25 cellular contexts compared by ENCODE assay signal in the genomic region with DNA sequence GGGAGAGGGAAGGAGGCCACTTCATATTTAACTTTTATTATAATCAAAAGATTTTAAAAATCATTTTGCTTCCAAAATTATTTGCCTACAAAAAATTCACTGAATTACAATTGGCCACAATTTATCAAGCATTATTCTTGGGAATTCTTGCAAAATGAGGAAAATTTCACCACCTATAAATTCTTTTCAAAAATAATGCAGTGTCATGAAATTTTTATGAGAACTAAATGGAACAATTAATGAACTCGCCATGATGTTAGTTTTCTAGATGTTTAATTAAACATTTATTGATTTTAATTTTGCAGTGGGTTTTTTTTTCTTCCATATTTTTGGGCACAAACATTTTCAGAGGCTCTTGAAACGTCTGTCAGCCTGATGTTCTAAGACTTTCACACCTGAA. TPM values are rescaled to one million over a fixed set of nuclear protein-coding genes. Genes with fewer than 3 reads are reported as not detected.
DNase-seq lines count a peak whose midpoint lies in the region; ATAC-seq, FAIRE-seq and TF ChIP-seq lines count a peak whose summit lies in the region.
"Had no signal": no experiment of that assay in that cellular context is flagged by ENCODE, and none has a peak within 500 bp of the region (broad histone marks: within the 10 kb centered on the region; RNA-seq: fewer than 3 reads in every experiment).

No MANE protein-coding gene starts in this region.

- peaks cover 67% of the 10 kb centered on the region for H3K4me1 Mint-ChIP-seq in activated naive CD8-positive, alpha-beta T cell (ENCODE audit: low read depth)
- H3K4me1 Mint-ChIP-seq in activated naive CD8-positive, alpha-beta T cell treated with anti-CD3 and anti-CD28 coated beads, Interleukin-2, amount 50 U/mL, for 24 hours: peaks cover 60% of the 10 kb centered on the region
- H3K4me1 Mint-ChIP-seq in CD8-positive, alpha-beta T cell (ENCODE audit: low read depth): peaks cover 73% of the 10 kb centered on the region
- H3K4me1 Mint-ChIP-seq in natural killer cell treated with Interleukin-12 subunit alpha and Interleukin-12 subunit beta and Interleukin-15 and Interleukin-18, amount 100 ng/mL, for 72 hours (ENCODE audit: low read depth in 2 of 2): peaks cover 51 to 54% of the 10 kb centered on the region in 2 donors
- peaks cover 6% of the 10 kb centered on the region for H3K4me1 Mint-ChIP-seq in osteocyte (ENCODE audit: unreplicated experiment)

- H3K9me3 Mint-ChIP-seq in activated naive CD8-positive, alpha-beta T cell (ENCODE audit: low read depth): peaks cover 8% of the 10 kb centered on the region
- peaks cover 14% of the 10 kb centered on the region for H3K9me3 Mint-ChIP-seq in activated naive CD8-positive, alpha-beta T cell treated with anti-CD3 and anti-CD28 coated beads, Interleukin-2, amount 50 U/mL, for 24 hours
- H3K9me3 Mint-ChIP-seq in CD8-positive, alpha-beta T cell: peaks cover 9% of the 10 kb centered on the region
- H3K9me3 Mint-ChIP-seq in natural killer cell treated with Interleukin-12 subunit alpha and Interleukin-12 subunit beta and Interleukin-15 and Interleukin-18, amount 100 ng/mL, for 72 hours: no peaks in the 10 kb centered on the region
- H3K9me3 Mint-ChIP-seq in osteocyte (ENCODE audit: unreplicated experiment): no peaks in the 10 kb centered on the region

- CTCF ChIA-PET in CD8-positive, alpha-beta T cell (lab: Charles Lee): interaction anchor here (2.1 kb wide), 1 partner anchor 30 kb away, joined by 9 read pairs; no protein-coding TSS in a partner anchor
- CTCF ChIA-PET in K562 (lab: Yijun Ruan, JAX; ENCODE audit: low intra/inter-chr PET ratio): no interaction called here

- H3K27me3 Mint-ChIP-seq in activated naive CD8-positive, alpha-beta T cell: no peaks in the 10 kb centered on the region
- H3K27me3 Mint-ChIP-seq in activated naive CD8-positive, alpha-beta T cell treated with anti-CD3 and anti-CD28 coated beads, Interleukin-2, amount 50 U/mL, for 24 hours: no peaks in the 10 kb centered on the region
- no peaks in the 10 kb centered on the region for H3K27me3 Mint-ChIP-seq in CD8-positive, alpha-beta T cell (ENCODE audit: low read depth)
- H3K27me3 Mint-ChIP-seq in natural killer cell treated with Interleukin-12 subunit alpha and Interleukin-12 subunit beta and Interleukin-15 and Interleukin-18, amount 100 ng/mL, for 72 hours: no peaks in the 10 kb centered on the region
- peaks cover 4% of the 10 kb centered on the region for H3K27me3 Mint-ChIP-seq in osteocyte (ENCODE audit: unreplicated experiment)
- H3K27me3 Mint-ChIP-seq: B cell had no signal

- H3K4me2 ChIP-seq in K562 (ENCODE audit: insufficient read depth, low read length): no peak overlapping the region

- H3K9me1 ChIP-seq in K562 (ENCODE audit: control insufficient read depth, insufficient read depth, low read length): no peaks in the 10 kb centered on the region

- no peak for TF ChIP-seq RAD21 in K562 (CRISPR knock-in tag; conservative IDR thresholded peaks at IDR 0.05 in 1 of 2, IDR thresholded peaks at IDR 0.05 in 1 of 2)

- H3K9ac ChIP-seq in K562 (ENCODE audit: insufficient read depth in 1 of 2, low read depth in 2 of 2, low read length in 2 of 2): no peak overlapping the region

- peaks cover 68% of the 10 kb centered on the region for H3K4me1 ChIP-seq in CD8-positive, alpha-beta T cell (ENCODE audit: insufficient read depth, low read length)
- H3K4me1 ChIP-seq in K562 (replicated peaks in 1 of 2; ENCODE audit: control insufficient read depth in 2 of 2, insufficient read depth in 2 of 2, low read length in 2 of 2): peaks cover 0 to 7% of the 10 kb centered on the region in 2 experiments; a peak in 1 of 5 replicates
- H3K4me1 ChIP-seq: Caco-2 had no signal

- no peaks in the 10 kb centered on the region for H3K36me3 ChIP-seq in CD8-positive, alpha-beta T cell (ENCODE audit: insufficient read depth, low read length)
- H3K36me3 ChIP-seq in K562 (ENCODE audit: control insufficient read depth, insufficient read depth, low read length): no peaks in the 10 kb centered on the region

- H3K79me2 ChIP-seq in K562 (ENCODE audit: control insufficient read depth, insufficient read depth, low read length): no peaks in the 10 kb centered on the region

- no peak overlapping the region for H3K4me3 ChIP-seq in CD8-positive, alpha-beta T cell (ENCODE audit: low read depth, low read length)
- H3K4me3 ChIP-seq in K562: no peak overlapping the region

- H3K27me3 ChIP-seq in CD8-positive, alpha-beta T cell (ENCODE audit: insufficient read depth, low read length): no peaks in the 10 kb centered on the region
- peaks cover 20 to 37% of the 10 kb centered on the region in 2 experiments; a peak in 4 of 5 replicates for H3K27me3 ChIP-seq in K562 (ENCODE audit: control insufficient read depth in 2 of 2, insufficient read depth in 2 of 2, low read length in 2 of 2)

- H3K27ac Mint-ChIP-seq in activated naive CD8-positive, alpha-beta T cell: peak overlapping the region; percentile 50
- no peak overlapping the region for H3K27ac Mint-ChIP-seq in activated naive CD8-positive, alpha-beta T cell treated with anti-CD3 and anti-CD28 coated beads, Interleukin-2, amount 50 U/mL, for 24 hours
- H3K27ac Mint-ChIP-seq in CD8-positive, alpha-beta T cell: peak overlapping the region; percentile 46
- peak overlapping the region; percentile 77 to 96 for H3K27ac Mint-ChIP-seq in natural killer cell treated with Interleukin-12 subunit alpha and Interleukin-12 subunit beta and Interleukin-15 and Interleukin-18, amount 100 ng/mL, for 72 hours
- H3K27ac Mint-ChIP-seq in osteocyte (ENCODE audit: unreplicated experiment): no peak overlapping the region
- H3K27ac Mint-ChIP-seq: B cell had no signal

- FAIRE-seq in K562 (lab: Jason Lieb, UNC): no peak
- FAIRE-seq: A204.1, GM12891 had no signal

- DNase-seq in activated naive CD8-positive, alpha-beta T cell treated with anti-CD3 and anti-CD28 coated beads, Interleukin-2, amount 50 U/mL, for 24 hours: no peak
- DNase-seq in CD8-positive, alpha-beta T cell: no peak
- no peak for DNase-seq in K562 (ENCODE audit: extremely low read depth in 1 of 4, low spot score in 3 of 4)
- no peak for DNase-seq in natural killer cell treated with Interleukin-12 subunit alpha and Interleukin-12 subunit beta and Interleukin-15 and Interleukin-18, amount 100 ng/mL, for 72 hours (ENCODE audit: low spot score)
- DNase-seq in NCI-H1105 treated with DMSO at 0.1 percent for 48 hours (lab: John Stamatoyannopoulos, UW): no peak
- no peak for DNase-seq in left cardiac atrium
- DNase-seq in osteocyte (ENCODE audit: extremely low spot score, unreplicated experiment): no peak
- DNase-seq: DND-41, GOT3, HCEC 1CT, MV-4-11, NCI-H1694 treated with DMSO at 0.1 percent for 48 hours, NCI-H2081 treated with DMSO at 0.1 percent for 48 hours, NCI-H2171 treated with DMSO at 0.1 percent for 48 hours, NCI-H524 treated with DMSO at 0.1 percent for 48 hours, NCI-H82, SIG-M5 had no signal

- TF ChIP-seq CTCF in CD8-positive, alpha-beta T cell (IDR thresholded peaks at IDR 0.05): no peak
- no peak for TF ChIP-seq CTCF in K562 (IDR thresholded peaks at IDR 0.05 in 2 of 3, conservative IDR thresholded peaks at IDR 0.05 in 1 of 3; ENCODE audit: insufficient read depth in 2 of 3, low read depth in 1 of 3, low read length in 3 of 3)
- TF ChIP-seq CTCF in osteocyte (IDR thresholded peaks at IDR 0.05): no peak

- TF ChIP-seq EP300 in K562 (IDR thresholded peaks at IDR 0.05; ENCODE audit: low read length): no peak

- WGBS in K562 (ENCODE audit: insufficient coverage, low coverage, missing lambda C conversion rate): 0% methylated on average over 2 of the region's 2 CpGs

- TF ChIP-seq POLR2A in K562 (conservative IDR thresholded peaks at IDR 0.05): no peak

- in situ Hi-C loops in K562 (cut with MboI): no loop called here

- H3K36me3 Mint-ChIP-seq in activated naive CD8-positive, alpha-beta T cell: peaks cover 18% of the 10 kb centered on the region
- peaks cover 20% of the 10 kb centered on the region for H3K36me3 Mint-ChIP-seq in activated naive CD8-positive, alpha-beta T cell treated with anti-CD3 and anti-CD28 coated beads, Interleukin-2, amount 50 U/mL, for 24 hours (ENCODE audit: low read depth)
- H3K36me3 Mint-ChIP-seq in CD8-positive, alpha-beta T cell: peaks cover 25% of the 10 kb centered on the region
- no peaks in the 10 kb centered on the region for H3K36me3 Mint-ChIP-seq in natural killer cell treated with Interleukin-12 subunit alpha and Interleukin-12 subunit beta and Interleukin-15 and Interleukin-18, amount 100 ng/mL, for 72 hours
- no peaks in the 10 kb centered on the region for H3K36me3 Mint-ChIP-seq in osteocyte (ENCODE audit: unreplicated experiment)

- POLR2A ChIA-PET in CD8-positive, alpha-beta T cell (lab: Charles Lee): interaction anchor here (1.1 kb wide), 1 partner anchor 228 kb away, joined by 3 read pairs; no protein-coding TSS in a partner anchor
- POLR2A ChIA-PET in K562 (lab: Yijun Ruan, JAX): no interaction called here

- no peak for ATAC-seq in activated naive CD8-positive, alpha-beta T cell treated with anti-CD3 and anti-CD28 coated beads, Interleukin-2, amount 50 U/mL, for 24 hours
- no peak for ATAC-seq in CD8-positive, alpha-beta T cell
- ATAC-seq in K562 (no peak), left cardiac atrium (no peak)
- no peak for ATAC-seq in natural killer cell treated with Interleukin-12 subunit alpha and Interleukin-12 subunit beta and Interleukin-15 and Interleukin-18, amount 100 ng/mL, for 72 hours
- ATAC-seq: Panc1 had no signal

- no peak overlapping the region for H2AFZ ChIP-seq in K562 (ENCODE audit: low read depth, low read length)

- intact Hi-C loops in CD8-positive, alpha-beta T cell (cut with DNase I, micrococcal nuclease): loop anchor here (5.0 to 10.0 kb wide), 4 partner anchors 679 to 1629 kb away; partner anchors contain the start of genes RAB22A (in 1 of the 2), STX16 (in 1 of the 2) and VAPB (in 1 of the 2)
- intact Hi-C loops in K562 (cut with micrococcal nuclease): no loop called here
- intact Hi-C loops in left cardiac atrium (cut with DNase I): loop anchor here in 1 of 2 donors (10.0 kb wide), 1 partner anchor 549 kb away; no protein-coding TSS in a partner anchor

- BruUV-seq in K562 (replicated peaks; lab: Mats Ljungman, UMichigan): no TSS peak

- peaks cover 6% of the 10 kb centered on the region for H3K9me3 ChIP-seq in CD8-positive, alpha-beta T cell (ENCODE audit: low read length)
- H3K9me3 ChIP-seq in K562 (replicated peaks; ENCODE audit: control insufficient read depth, insufficient read depth, low read depth, low read length): no peaks in the 10 kb centered on the region

- no peaks in the 10 kb centered on the region for H4K20me1 ChIP-seq in K562 (replicated peaks; ENCODE audit: control insufficient read depth, insufficient read depth, low read length)

- H3K4me3 Mint-ChIP-seq in activated naive CD8-positive, alpha-beta T cell: peak overlapping the region; percentile 17
- H3K4me3 Mint-ChIP-seq in activated naive CD8-positive, alpha-beta T cell treated with anti-CD3 and anti-CD28 coated beads, Interleukin-2, amount 50 U/mL, for 24 hours: no peak overlapping the region
- H3K4me3 Mint-ChIP-seq in CD8-positive, alpha-beta T cell: peak overlapping the region; percentile 37
- no peak overlapping the region for H3K4me3 Mint-ChIP-seq in natural killer cell treated with Interleukin-12 subunit alpha and Interleukin-12 subunit beta and Interleukin-15 and Interleukin-18, amount 100 ng/mL, for 72 hours
- no peak overlapping the region for H3K4me3 Mint-ChIP-seq in osteocyte (ENCODE audit: unreplicated experiment)
- H3K4me3 Mint-ChIP-seq: B cell, CD14-positive monocyte had no signal

- H3K27ac ChIP-seq in CD8-positive, alpha-beta T cell (ENCODE audit: low read depth, low read length): no peak overlapping the region
- no peak overlapping the region for H3K27ac ChIP-seq in K562 (ENCODE audit: extremely low read depth, low read depth, low read length)
- H3K27ac ChIP-seq: HL-60 had no signal

RNA-seq across cellular contexts. Expression of gene ZBP1, which starts 5.8 kb away (rescaled TPM):
- 10 to 100 TPM; 21.1 to 28.3 TPM for total RNA-seq in CD8-positive, alpha-beta T cell
- not detected in 2 replicates for total RNA-seq in K562 (2011; cell fraction: chromatin; rRNA removed; ENCODE audit: low replicate concordance)
- total RNA-seq in K562 (2011; cell fraction: nucleolus; rRNA removed): not detected in 2 replicates
- not detected in 2 replicates for total RNA-seq in K562 (2011; cell fraction: nucleoplasm; rRNA removed)
- total RNA-seq in K562 (2014; rRNA removed) (not detected in 2 replicates), K562 (2014; rRNA removed; fragmentation: Illumina TruSeq; extraction: Trizol) (not detected in 2 replicates), K562 (2015; rRNA removed; fragmentation: Illumina TruSeq; extraction: Trizol) (not detected in 2 replicates), K562 (2021) (not detected in 2 replicates), left cardiac atrium (under 1 TPM in 1 of 2 donors, not detected in 1; 0.47 TPM), osteocyte (not detected in 2 replicates)
- polyA plus RNA-seq in K562 (2011; rRNA removed) (not detected in 2 replicates), K562 (2014; fragmentation: Illumina TruSeq; extraction: Trizol) (not detected in 2 replicates), K562 (2014; fragmentation: Nextera tagmentation; extraction: Ambion mirVana) (not detected), K562 (2014; rRNA removed) (not detected in 2 replicates)
- polyA plus RNA-seq in K562 (2011; cell fraction: cytosol; rRNA removed): not detected in 2 replicates
- polyA plus RNA-seq in K562 (2011; cell fraction: nucleus; rRNA removed): not detected in 2 replicates
- polyA plus RNA-seq in K562 (2012): not detected in 2 replicates
- not detected in 2 replicates for polyA minus RNA-seq in K562 (2011; rRNA and poly(A)+ RNA removed)
- not detected in 2 replicates for polyA minus RNA-seq in K562 (2011; cell fraction: cytosol; rRNA and poly(A)+ RNA removed)
- not detected in 2 replicates for polyA minus RNA-seq in K562 (2011; cell fraction: nucleus; rRNA and poly(A)+ RNA removed)
- 1 to 10 TPM; 4.8 to 4.9 TPM for total RNA-seq in natural killer cell treated with Interleukin-12 subunit alpha and Interleukin-12 subunit beta and Interleukin-15 and Interleukin-18, amount 100 ng/mL, for 72 hours
- total RNA-seq: Caco-2 had no signal

Comparison
In these comparisons a context has a peak if more than half of its experiments do, and no peak if none do; other contexts are left out.
1. H3K27ac Mint-ChIP-seq: peak in activated naive CD8-positive, alpha-beta T cell (single experiment), CD8-positive, alpha-beta T cell (single experiment) and natural killer cell treated with Interleukin-12 subunit alpha and Interleukin-12 subunit beta and Interleukin-15 and Interleukin-18, amount 100 ng/mL, for 72 hours (2 of 2); none in activated naive CD8-positive, alpha-beta T cell treated with anti-CD3 and anti-CD28 coated beads, Interleukin-2, amount 50 U/mL, for 24 hours (single experiment) and osteocyte (single experiment).
2. H3K4me3 Mint-ChIP-seq: peak in activated naive CD8-positive, alpha-beta T cell (single experiment) and CD8-positive, alpha-beta T cell (single experiment); none in activated naive CD8-positive, alpha-beta T cell treated with anti-CD3 and anti-CD28 coated beads, Interleukin-2, amount 50 U/mL, for 24 hours (single experiment), natural killer cell treated with Interleukin-12 subunit alpha and Interleukin-12 subunit beta and Interleukin-15 and Interleukin-18, amount 100 ng/mL, for 72 hours (single experiment) and osteocyte (single experiment).